2 cellular contexts compared by ENCODE assay signal in genomic region chr17:36870618-36871002, GRCh38.
TF ChIP-seq lines count a peak whose summit lies in the region.

No MANE protein-coding gene starts in this region.

TF ChIP-seq in GM23338, 12 proteins besides CTCF, POLR2A, EP300 and RAD21 (continued from another document):
- no peak for TF ChIP-seq REST (IDR thresholded peaks at IDR 0.05; ENCODE audit: unreplicated experiment)
- no peak for TF ChIP-seq ZNF331 (CRISPR knock-in tag; IDR thresholded peaks at IDR 0.05; ENCODE audit: low read depth)
- no peak for TF ChIP-seq NANOG (IDR thresholded peaks at IDR 0.05; ENCODE audit: borderline replicate concordance)
- TF ChIP-seq ZNF114 (CRISPR knock-in tag; IDR thresholded peaks at IDR 0.05): no peak
- TF ChIP-seq ZNF462 (CRISPR knock-in tag; IDR thresholded peaks at IDR 0.05): no peak
- TF ChIP-seq EZH2 (IDR thresholded peaks at IDR 0.05; ENCODE audit: low read depth, unreplicated experiment): no peak
- no peak for TF ChIP-seq POLR2AphosphoS5 (IDR thresholded peaks at IDR 0.05; ENCODE audit: low read depth)
- no peak for TF ChIP-seq JUNB (IDR thresholded peaks at IDR 0.05; ENCODE audit: unreplicated experiment)
- no peak for TF ChIP-seq EZH2phosphoT487 (IDR thresholded peaks at IDR 0.05; ENCODE audit: unreplicated experiment)

TF ChIP-seq in K562, 482 proteins besides CTCF, POLR2A, EP300 and RAD21 (continued from another document):
- TF ChIP-seq THAP12 (CRISPR knock-in tag; IDR thresholded peaks at IDR 0.05) (no peak), DDX20 (tag; IDR thresholded peaks at IDR 0.05; ENCODE audit: low read depth) (no peak), DLX4 (CRISPR knock-in tag; IDR thresholded peaks at IDR 0.05) (no peak), HOMEZ (CRISPR knock-in tag; IDR thresholded peaks at IDR 0.05) (no peak), HMGXB4 (CRISPR knock-in tag; IDR thresholded peaks at IDR 0.05) (no peak), NRF1 (conservative IDR thresholded peaks at IDR 0.05 in 1 of 2, IDR thresholded peaks at IDR 0.05 in 1 of 2) (no peak), RBM15 (IDR thresholded peaks at IDR 0.05; ENCODE audit: insufficient read depth, low read length) (no peak), KAT2B (IDR thresholded peaks at IDR 0.05; ENCODE audit: low read depth, low read length) (no peak), CBFA2T2 (conservative IDR thresholded peaks at IDR 0.05) (no peak), PATZ1 (CRISPR knock-in tag; IDR thresholded peaks at IDR 0.05; ENCODE audit: borderline replicate concordance) (no peak), DEAF1 (CRISPR knock-in tag; IDR thresholded peaks at IDR 0.05) (no peak), ARID2 (IDR thresholded peaks at IDR 0.05) (no peak), E2F3 (CRISPR knock-in tag; IDR thresholded peaks at IDR 0.05) (no peak), JUN (IDR thresholded peaks at IDR 0.05; ENCODE audit: borderline replicate concordance, low read depth, low read length) (no peak), JUN (CRISPR knock-in tag; IDR thresholded peaks at IDR 0.05; ENCODE audit: borderline replicate concordance) (no peak), ZBTB2 (IDR thresholded peaks at IDR 0.05) (no peak), CEBPB (tag; IDR thresholded peaks at IDR 0.05) (0 out of 2 replicates have a peak, but pooled peaks have one; percentile 4), SMAD3 (CRISPR knock-in tag; conservative IDR thresholded peaks at IDR 0.05) (no peak), SRSF1 (IDR thresholded peaks at IDR 0.05; ENCODE audit: low read depth, low read length) (no peak), HCFC1 (IDR thresholded peaks at IDR 0.05; ENCODE audit: low read depth, low read length) (no peak), E2F8 (IDR thresholded peaks at IDR 0.05; ENCODE audit: low read depth, partially characterized antibody) (no peak), RHOXF2B (CRISPR knock-in tag; conservative IDR thresholded peaks at IDR 0.05) (no peak), ZBTB12 (CRISPR knock-in tag; IDR thresholded peaks at IDR 0.05) (no peak), ESRRA (IDR thresholded peaks at IDR 0.05; ENCODE audit: borderline replicate concordance, low read depth) (0 out of 2 replicates have a peak, but pooled peaks have one; percentile 3), NBN (IDR thresholded peaks at IDR 0.05; ENCODE audit: low read depth) (0 out of 2 replicates have a peak, but pooled peaks have one; percentile 0), ZNF76 (CRISPR knock-in tag; IDR thresholded peaks at IDR 0.05; ENCODE audit: borderline replicate concordance) (no peak), E2F6 (IDR thresholded peaks at IDR 0.05; ENCODE audit: borderline replicate concordance in 1 of 2, extremely low read depth in 1 of 2, insufficient read depth in 1 of 2, insufficient read length in 1 of 2, low read depth in 1 of 2, low read length in 1 of 2, poor library complexity in 1 of 2, severe bottlenecking in 1 of 2) (no peak), SMARCA5 (IDR thresholded peaks at IDR 0.05) (0 out of 2 replicates have a peak, but pooled peaks have one; percentile 7)
